Comparison of ENCODE assay signal across 23 cellular contexts in genomic region chr2:106293379-106293778, GRCh38.
DNase-seq lines count a peak whose midpoint lies in the region; ATAC-seq and TF ChIP-seq lines count a peak whose summit lies in the region.
"Had no signal": no experiment of that assay in that cellular context is flagged by ENCODE, and none has a peak within 500 bp of the region (broad histone marks: within the 10 kb centered on the region; RNA-seq: fewer than 3 reads in every experiment).

No MANE protein-coding gene starts in this region.

- H3K4me3 ChIP-seq in heart left ventricle (no peak overlapping the region), SK-N-MC (no peak overlapping the region), esophagus muscularis mucosa (no peak overlapping the region)
- H3K4me3 ChIP-seq: BLaER1, GM12878 had no signal

- TF ChIP-seq POLR2A in heart left ventricle (IDR thresholded peaks at IDR 0.05) (no peak), esophagus muscularis mucosa (IDR thresholded peaks at IDR 0.05; ENCODE audit: low read depth) (no peak)

- 86 to 94% (median 91%) methylated on average over 2 of the region's 2 CpGs for WGBS in heart left ventricle, 4 donors
- WGBS in esophagus muscularis mucosa: 87% methylated on average over 2 of the region's 2 CpGs

- H3K9me3 ChIP-seq in heart left ventricle: no peaks in the 10 kb centered on the region
- no peaks in the 10 kb centered on the region for H3K9me3 ChIP-seq in SK-N-MC (ENCODE audit: low read depth, low read length)
- no peaks in the 10 kb centered on the region for H3K9me3 ChIP-seq in esophagus muscularis mucosa
- H3K9me3 ChIP-seq: BE2C had no signal

- intact Hi-C loops in cardiac septum (cut with DNase I) (no loop called here), heart left ventricle (cut with DNase I) (no loop called here), esophagus muscularis mucosa (cut with DNase I) (no loop called here)

- H3K36me3 ChIP-seq in heart left ventricle (no peaks in the 10 kb centered on the region), SK-N-MC (ENCODE audit: insufficient read depth, low read length) (no peaks in the 10 kb centered on the region), esophagus muscularis mucosa (no peaks in the 10 kb centered on the region)
- H3K36me3 ChIP-seq: BE2C, BLaER1 had no signal

- TF ChIP-seq CTCF in heart left ventricle (IDR thresholded peaks at IDR 0.05) (no peak), esophagus muscularis mucosa (IDR thresholded peaks at IDR 0.05) (no peak)

- ATAC-seq in heart left ventricle: no peak
- ATAC-seq in HG03159 (IDR thresholded peaks at IDR 0.05; ENCODE audit: unreplicated experiment): no peak
- ATAC-seq: GM12878 had no signal

- no peak overlapping the region for H3K27ac ChIP-seq in heart left ventricle
- H3K27ac ChIP-seq in SK-N-MC: peak overlapping the region; percentile 37; the same call in 1 of the 2 replicates
- H3K27ac ChIP-seq in esophagus muscularis mucosa (replicated peaks in 1 of 4): no peak overlapping the region
- H3K27ac ChIP-seq: BLaER1 had no signal

- DNase-seq in cardiac septum (ENCODE audit: low spot score): peak; percentile 7
- no peak for DNase-seq in heart left ventricle
- DNase-seq in SK-N-MC (ENCODE audit: low read depth, low spot score): no peak
- DNase-seq in esophagus muscularis mucosa (ENCODE audit: extremely low spot score): peak; percentile 75
- no peak for DNase-seq in KG1 (lab: John Stamatoyannopoulos, UW)
- DNase-seq: 8988T; ACHN; BE2C; C1 segment of cervical spinal cord; CD4-positive, alpha-beta memory T cell; CD4-positive, CD25-positive, alpha-beta regulatory T cell; CD8-positive, alpha-beta memory T cell; COR-L47; DMS 273 treated with DMSO at 0.1 percent for 48 hours; DMS153; DMS53; DMS79; DND-41; EL; GDM1 had no signal

- no peak for TF ChIP-seq EP300 in esophagus muscularis mucosa (IDR thresholded peaks at IDR 0.05)

- H3K4me1 ChIP-seq in heart left ventricle (no peaks in the 10 kb centered on the region), esophagus muscularis mucosa (no peaks in the 10 kb centered on the region)
- H3K4me1 ChIP-seq: BE2C had no signal

- H3K27me3 ChIP-seq in heart left ventricle (no peaks in the 10 kb centered on the region), esophagus muscularis mucosa (no peaks in the 10 kb centered on the region)
- H3K27me3 ChIP-seq: BE2C, BLaER1 had no signal

- no peak overlapping the region for H3K9ac ChIP-seq in SK-N-MC (ENCODE audit: insufficient read length)
- H3K9ac ChIP-seq: BLaER1 had no signal

Comparison
In these comparisons a context has a peak if more than half of its experiments do, and no peak if none do; other contexts are left out.
1. DNase-seq: peak in cardiac septum (single experiment) and esophagus muscularis mucosa (single experiment); none in heart left ventricle (0 of 5), SK-N-MC (single experiment) and KG1 (single experiment).